14 cellular contexts compared by ENCODE assay signal in genomic region chr4:119082661-119083060, GRCh38. TPM values are rescaled to one million over a fixed set of nuclear protein-coding genes. Genes with fewer than 3 reads are reported as not detected.
"Had no signal": no experiment of that assay in that cellular context is flagged by ENCODE, and none has a peak within 500 bp of the region (broad histone marks: within the 10 kb centered on the region; RNA-seq: fewer than 3 reads in every experiment).

No MANE protein-coding gene starts in this region.

- H3K27ac ChIP-seq: ascending aorta, esophagus muscularis mucosa, left lung had no signal

- H3K4me3 ChIP-seq: ascending aorta, esophagus muscularis mucosa, left lung had no signal

- H3K9me3 ChIP-seq: ascending aorta, left lung had no signal

- FAIRE-seq: bronchial epithelial cell, islet of Langerhans had no signal

- H3K36me3 ChIP-seq: ascending aorta, esophagus muscularis mucosa, left lung had no signal

- DNase-seq: activated CD4-positive, alpha-beta T cell treated with anti-CD3 and anti-CD28 coated beads, Interleukin-2, amount 10 ng/mL, durations not matched to agents 24 days and 14 days; activated CD8-positive, alpha-beta memory T cell treated with anti-CD3 and anti-CD28 coated beads for 24 hours; activated naive CD4-positive, alpha-beta T cell treated with Interleukin-2 at 50 U/mL for 16 hours; activated naive CD8-positive, alpha-beta T cell treated with anti-CD3 and anti-CD28 coated beads, Interleukin-2, amount 50 U/mL, for 24 hours; left lung; stimulated activated CD4-positive, alpha-beta T cell treated with anti-CD3 and anti-CD28 coated beads, Interleukin-2, amount 100 ng/mL, for 48 hours; stimulated activated naive CD4-positive, alpha-beta T cell treated with Interleukin-2 at 50 U/mL for 16 hours had no signal

- ATAC-seq: activated naive CD8-positive, alpha-beta T cell treated with anti-CD3 and anti-CD28 coated beads, Interleukin-2, amount 50 U/mL, for 24 hours; left lung; WTC11 had no signal

- H3K27me3 ChIP-seq: ascending aorta, esophagus muscularis mucosa, left lung had no signal

- H3K4me1 ChIP-seq: esophagus muscularis mucosa, left lung had no signal

RNA-seq across cellular contexts. Expression of gene MYOZ2, which starts 53.0 kb away (rescaled TPM):
- total RNA-seq: activated CD4-positive, alpha-beta T cell treated with anti-CD3 and anti-CD28 coated beads, Interleukin-2, amount 10 ng/mL, durations not matched to agents 24 days and 14 days; bronchial epithelial cell; osteocyte; WTC11 had no signal
- polyA plus RNA-seq: neural cell had no signal
